15 cellular contexts compared by ENCODE assay signal in genomic region chr1:167681497-167682102, GRCh38. TPM values are rescaled to one million over a fixed set of nuclear protein-coding genes. Genes with fewer than 3 reads are reported as not detected.
A peak's percentile ranks its signal among the peaks of the same experiment; 100 is the strongest.
DNase-seq lines count a peak whose midpoint lies in the region; ATAC-seq lines count a peak whose summit lies in the region.
"Had no signal": no experiment of that assay in that cellular context is flagged by ENCODE, and none has a peak within 500 bp of the region (broad histone marks: within the 10 kb centered on the region; RNA-seq: fewer than 3 reads in every experiment).

No MANE protein-coding gene starts in this region.

- no peaks in the 10 kb centered on the region for H3K27me3 Mint-ChIP-seq in activated CD4-positive, alpha-beta T cell treated with anti-CD3 and anti-CD28 coated beads for 36 hours
- no peaks in the 10 kb centered on the region for H3K27me3 Mint-ChIP-seq in activated T-helper 17 cell treated with anti-CD3 and anti-CD28 coated beads, Interleukin-2, amount 50 U/mL, for 72 hours
- H3K27me3 Mint-ChIP-seq in stimulated activated memory B cell treated with anti-CD40 and anti-IgM and Interleukin-4, amounts not matched to agents 10 μg/mL and 1 μg/mL and 100 μg/mL, for 72 hours: no peaks in the 10 kb centered on the region
- H3K27me3 Mint-ChIP-seq: activated CD4-positive, alpha-beta T cell treated with anti-CD3 and anti-CD28 coated beads, Interleukin-2, amount 10 ng/mL, durations not matched to agents 7 days and 5 days had no signal

- H3K36me3 Mint-ChIP-seq in activated CD4-positive, alpha-beta T cell treated with anti-CD3 and anti-CD28 coated beads for 36 hours (ENCODE audit: low read depth): peaks cover 16% of the 10 kb centered on the region
- peaks cover 56% of the 10 kb centered on the region for H3K36me3 Mint-ChIP-seq in activated T-helper 17 cell treated with anti-CD3 and anti-CD28 coated beads, Interleukin-2, amount 50 U/mL, for 72 hours (ENCODE audit: low read depth)
- H3K36me3 Mint-ChIP-seq in stimulated activated memory B cell treated with anti-CD40 and anti-IgM and Interleukin-4, amounts not matched to agents 10 μg/mL and 1 μg/mL and 100 μg/mL, for 72 hours: peaks cover 50% of the 10 kb centered on the region

- no peaks in the 10 kb centered on the region for H3K9me3 Mint-ChIP-seq in activated CD4-positive, alpha-beta T cell treated with anti-CD3 and anti-CD28 coated beads for 36 hours (ENCODE audit: low read depth)
- H3K9me3 Mint-ChIP-seq in activated T-helper 17 cell treated with anti-CD3 and anti-CD28 coated beads, Interleukin-2, amount 50 U/mL, for 72 hours: no peaks in the 10 kb centered on the region
- no peaks in the 10 kb centered on the region for H3K9me3 Mint-ChIP-seq in stimulated activated memory B cell treated with anti-CD40 and anti-IgM and Interleukin-4, amounts not matched to agents 10 μg/mL and 1 μg/mL and 100 μg/mL, for 72 hours
- H3K9me3 Mint-ChIP-seq: activated CD4-positive, alpha-beta T cell treated with anti-CD3 and anti-CD28 coated beads, Interleukin-2, amount 10 ng/mL, durations not matched to agents 7 days and 5 days had no signal

- ATAC-seq in activated CD4-positive, alpha-beta T cell treated with anti-CD3 and anti-CD28 coated beads for 36 hours: no peak
- peak; percentile 44 for ATAC-seq in activated T-helper 17 cell treated with anti-CD3 and anti-CD28 coated beads, Interleukin-2, amount 50 U/mL, for 72 hours (replicated peaks)
- ATAC-seq in left lobe of liver: peak; percentile 10
- ATAC-seq in stimulated activated memory B cell treated with anti-CD40 and anti-IgM and Interleukin-4, amounts not matched to agents 10 μg/mL and 1 μg/mL and 100 μg/mL, for 72 hours: peak; percentile 15
- no peak for ATAC-seq in HG02884 (IDR thresholded peaks at IDR 0.05; ENCODE audit: unreplicated experiment)
- no peak for ATAC-seq in GM21576 (IDR thresholded peaks at IDR 0.05; ENCODE audit: unreplicated experiment)

- peaks cover 6% of the 10 kb centered on the region for H3K4me1 Mint-ChIP-seq in activated CD4-positive, alpha-beta T cell treated with anti-CD3 and anti-CD28 coated beads for 36 hours
- H3K4me1 Mint-ChIP-seq in activated T-helper 17 cell treated with anti-CD3 and anti-CD28 coated beads, Interleukin-2, amount 50 U/mL, for 72 hours: peaks cover under 1% of the 10 kb centered on the region
- peaks cover 23% of the 10 kb centered on the region for H3K4me1 Mint-ChIP-seq in stimulated activated memory B cell treated with anti-CD40 and anti-IgM and Interleukin-4, amounts not matched to agents 10 μg/mL and 1 μg/mL and 100 μg/mL, for 72 hours

- DNase-seq in activated CD4-positive, alpha-beta T cell treated with anti-CD3 and anti-CD28 coated beads for 36 hours: no peak
- DNase-seq in activated CD4-positive, alpha-beta T cell treated with anti-CD3 and anti-CD28 coated beads, Interleukin-2, amount 50 U/mL, for 48 hours: no peak
- DNase-seq in left lobe of liver (ENCODE audit: low spot score) (no peak), SW480 (ENCODE audit: low spot score) (no peak)
- DNase-seq: 8988T; activated CD4-positive, alpha-beta T cell treated with anti-CD3 and anti-CD28 coated beads, Interleukin-2, amount 10 ng/mL, durations not matched to agents 7 days and 5 days; NCI-H1436 treated with DMSO at 0.1 percent for 48 hours; NCI-H510A; SIG-M5; small intestine; T1000 had no signal

- no peak overlapping the region for H3K4me3 Mint-ChIP-seq in activated CD4-positive, alpha-beta T cell treated with anti-CD3 and anti-CD28 coated beads for 36 hours
- no peak overlapping the region for H3K4me3 Mint-ChIP-seq in activated T-helper 17 cell treated with anti-CD3 and anti-CD28 coated beads, Interleukin-2, amount 50 U/mL, for 72 hours
- H3K4me3 Mint-ChIP-seq in stimulated activated memory B cell treated with anti-CD40 and anti-IgM and Interleukin-4, amounts not matched to agents 10 μg/mL and 1 μg/mL and 100 μg/mL, for 72 hours: no peak overlapping the region
- H3K4me3 Mint-ChIP-seq: activated CD4-positive, alpha-beta T cell treated with anti-CD3 and anti-CD28 coated beads, Interleukin-2, amount 10 ng/mL, durations not matched to agents 7 days and 5 days had no signal

- H3K27ac Mint-ChIP-seq in activated CD4-positive, alpha-beta T cell treated with anti-CD3 and anti-CD28 coated beads for 36 hours: peak overlapping the region; percentile 61
- H3K27ac Mint-ChIP-seq in activated T-helper 17 cell treated with anti-CD3 and anti-CD28 coated beads, Interleukin-2, amount 50 U/mL, for 72 hours: no peak overlapping the region
- H3K27ac Mint-ChIP-seq in stimulated activated memory B cell treated with anti-CD40 and anti-IgM and Interleukin-4, amounts not matched to agents 10 μg/mL and 1 μg/mL and 100 μg/mL, for 72 hours: no peak overlapping the region
- H3K27ac Mint-ChIP-seq: activated CD4-positive, alpha-beta T cell treated with anti-CD3 and anti-CD28 coated beads, Interleukin-2, amount 10 ng/mL, durations not matched to agents 7 days and 5 days had no signal

- CTCF ChIA-PET in activated CD4-positive, alpha-beta T cell treated with anti-CD3 and anti-CD28 coated beads for 36 hours (lab: Charles Lee): interaction anchor here (0.6 to 2.8 kb wide), 3 partner anchors 73 to 124 kb away, joined by 3 to 18 read pairs (median 3); no protein-coding TSS in a partner anchor

- POLR2A ChIA-PET in activated CD4-positive, alpha-beta T cell treated with anti-CD3 and anti-CD28 coated beads for 36 hours (lab: Charles Lee): interaction anchor here (0.7 kb wide), 1 partner anchor 304 kb away, joined by 3 read pairs; no protein-coding TSS in a partner anchor

- intact Hi-C loops in activated CD4-positive, alpha-beta T cell treated with anti-CD3 and anti-CD28 coated beads for 36 hours (cut with DNase I, micrococcal nuclease): no loop called here

RNA-seq across cellular contexts. Expression of gene MPZL1, which starts 40.2 kb away (rescaled TPM):
- total RNA-seq in activated CD4-positive, alpha-beta T cell treated with anti-CD3 and anti-CD28 coated beads for 36 hours: 10 to 100 TPM; 22.3 to 23.0 TPM
- total RNA-seq in activated T-helper 17 cell treated with anti-CD3 and anti-CD28 coated beads, Interleukin-2, amount 50 U/mL, for 72 hours: 10 to 100 TPM; 24.4 to 27.0 TPM
- total RNA-seq in left lobe of liver: 17.8 TPM

RNA-seq across cellular contexts. Expression of gene RCSD1, which starts 51.6 kb away (rescaled TPM):
- total RNA-seq in activated CD4-positive, alpha-beta T cell treated with anti-CD3 and anti-CD28 coated beads for 36 hours: 10 to 100 TPM; 59.9 to 62.0 TPM
- 10 to 100 TPM; 69.0 to 75.5 TPM for total RNA-seq in activated T-helper 17 cell treated with anti-CD3 and anti-CD28 coated beads, Interleukin-2, amount 50 U/mL, for 72 hours
- total RNA-seq in left lobe of liver: 3.7 TPM

Comparison
In these comparisons a context has a peak if more than half of its experiments do, and no peak if none do; other contexts are left out.
1. ATAC-seq: peak in activated T-helper 17 cell treated with anti-CD3 and anti-CD28 coated beads, Interleukin-2, amount 50 U/mL, for 72 hours (single experiment), left lobe of liver (single experiment) and stimulated activated memory B cell treated with anti-CD40 and anti-IgM and Interleukin-4, amounts not matched to agents 10 μg/mL and 1 μg/mL and 100 μg/mL, for 72 hours (single experiment); none in activated CD4-positive, alpha-beta T cell treated with anti-CD3 and anti-CD28 coated beads for 36 hours (single experiment), HG02884 (single experiment) and GM21576 (single experiment).
2. RNA of gene RCSD1, which starts 51.6 kb away (total RNA-seq): 69.0 to 75.5 TPM in activated T-helper 17 cell treated with anti-CD3 and anti-CD28 coated beads, Interleukin-2, amount 50 U/mL, for 72 hours and 59.9 to 62.0 TPM in activated CD4-positive, alpha-beta T cell treated with anti-CD3 and anti-CD28 coated beads for 36 hours; 3.7 TPM in left lobe of liver (single experiment); every median in the first group is over 10 times any median in the second.